ENCODE assay signal across 23 cellular contexts in the genomic region with DNA sequence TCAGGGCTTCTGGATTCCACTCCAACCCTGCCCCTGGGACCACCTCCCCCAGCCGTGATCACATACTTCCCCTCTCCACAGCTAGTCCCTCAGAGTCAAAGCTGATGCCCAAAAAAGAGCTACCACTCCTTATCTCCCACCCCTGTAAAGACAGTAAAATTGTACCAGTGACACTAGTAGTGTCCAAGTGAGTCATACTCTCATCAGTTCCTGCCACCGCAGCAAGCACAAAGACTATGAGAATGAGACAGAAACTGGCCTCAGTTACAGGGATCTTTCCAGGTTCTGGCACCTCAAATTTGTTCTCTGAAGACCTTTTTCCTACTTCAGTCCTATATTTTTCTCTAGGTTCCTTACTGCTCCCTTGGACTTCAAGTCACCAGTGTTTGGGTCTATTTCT.
DNase-seq lines count a peak whose midpoint lies in the region; ATAC-seq and TF ChIP-seq lines count a peak whose summit lies in the region.
"Had no signal": no experiment of that assay in that cellular context is flagged by ENCODE, and none has a peak within 500 bp of the region (broad histone marks: within the 10 kb centered on the region; RNA-seq: fewer than 3 reads in every experiment).

No MANE protein-coding gene starts in this region.

- H3K18ac ChIP-seq in neuronal stem cell (ENCODE audit: low read length), result no peak overlapping the region

- H3K27ac ChIP-seq in neuronal stem cell (replicated peaks; ENCODE audit: low read length), result no peak overlapping the region
- H3K27ac ChIP-seq in hepatocyte, result no peak overlapping the region
- no peak overlapping the region for H3K27ac ChIP-seq in left ventricle myocardium inferior (replicated peaks)
- H3K27ac ChIP-seq in A673 (ENCODE audit: low read depth, low read length, poor library complexity, severe bottlenecking), result no peak overlapping the region
- H3K27ac ChIP-seq: tibial nerve had no signal

- no peaks in the 10 kb centered on the region for H4K20me1 ChIP-seq in hepatocyte (ENCODE audit: insufficient read depth, poor library complexity, severe bottlenecking)

- H4K91ac ChIP-seq in neuronal stem cell (ENCODE audit: low read depth, low read length, poor library complexity), result no peak overlapping the region

- H3K9ac ChIP-seq in neuronal stem cell (ENCODE audit: low read depth, low read length, poor library complexity), result no peak overlapping the region

- peak overlapping the region; percentile 23 for H4K8ac ChIP-seq in neuronal stem cell (ENCODE audit: low read depth, low read length)

- H3K27me3 ChIP-seq in neuronal stem cell (ENCODE audit: control insufficient read depth in 3 of 3, insufficient read depth in 3 of 3, low read depth in 1 of 3, low read length in 3 of 3) (no peaks in the 10 kb centered on the region), hepatocyte (no peaks in the 10 kb centered on the region), left ventricle myocardium inferior (ENCODE audit: low read depth) (no peaks in the 10 kb centered on the region), A673 (replicated peaks; ENCODE audit: insufficient read depth, low read depth, low read length, poor library complexity) (no peaks in the 10 kb centered on the region)
- H3K27me3 ChIP-seq: tibial nerve had no signal

- H3K14ac ChIP-seq in neuronal stem cell (ENCODE audit: low read length), result no peak overlapping the region

- no peaks in the 10 kb centered on the region for H3K36me3 ChIP-seq in neuronal stem cell (replicated peaks in 1 of 2; ENCODE audit: control insufficient read depth in 2 of 2, insufficient read depth in 2 of 2, low read length in 2 of 2)
- no peaks in the 10 kb centered on the region for H3K36me3 ChIP-seq in hepatocyte (replicated peaks; ENCODE audit: insufficient read depth, low read depth)
- no peaks in the 10 kb centered on the region for H3K36me3 ChIP-seq in left ventricle myocardium inferior
- H3K36me3 ChIP-seq in A673 (ENCODE audit: insufficient read depth, low read length, poor library complexity, severe bottlenecking), result no peaks in the 10 kb centered on the region
- H3K36me3 ChIP-seq: tibial nerve had no signal

- ATAC-seq in GM18868 (IDR thresholded peaks at IDR 0.05; ENCODE audit: unreplicated experiment) (peak; percentile 56), GM21447 (IDR thresholded peaks at IDR 0.05; ENCODE audit: unreplicated experiment) (no peak)
- ATAC-seq: activated CD8-positive, alpha-beta T cell treated with anti-CD3 and anti-CD28 coated beads for 36 hours; naive thymus-derived CD8-positive, alpha-beta T cell had no signal

- no peaks in the 10 kb centered on the region for H3K9me3 ChIP-seq in neuronal stem cell (replicated peaks in 1 of 2; ENCODE audit: control insufficient read depth in 2 of 2, insufficient read depth in 1 of 2, low read depth in 1 of 2, low read length in 2 of 2)
- H3K9me3 ChIP-seq in hepatocyte (ENCODE audit: low read depth), result no peaks in the 10 kb centered on the region
- peaks cover 3% of the 10 kb centered on the region for H3K9me3 ChIP-seq in left ventricle myocardium inferior (replicated peaks)
- H3K9me3 ChIP-seq in A673 (ENCODE audit: low read depth, low read length, poor library complexity, severe bottlenecking), result no peaks in the 10 kb centered on the region
- H3K9me3 ChIP-seq: tibial nerve had no signal

- H3K9me2 ChIP-seq in hepatocyte (replicated peaks; ENCODE audit: insufficient read depth), result no peaks in the 10 kb centered on the region

- no peak overlapping the region for H2BK15ac ChIP-seq in neuronal stem cell (ENCODE audit: low read length)

- intact Hi-C loops in left ventricle myocardium inferior (cut with micrococcal nuclease), result no loop called here
- intact Hi-C loops in A673 (cut with micrococcal nuclease; ENCODE audit: unreplicated experiment), result no loop called here

- H2BK12ac ChIP-seq in neuronal stem cell (ENCODE audit: low read length), result no peak overlapping the region

- H2BK120ac ChIP-seq in neuronal stem cell (ENCODE audit: low read depth, low read length), result no peak overlapping the region

- peak; percentile 41 for DNase-seq in OCI-M1 (lab: John Stamatoyannopoulos, UW)
- peak; percentile 9 for DNase-seq in dermis blood vessel endothelial cell
- DNase-seq in neuronal stem cell (ENCODE audit: low spot score), result no peak
- DNase-seq in hepatocyte (ENCODE audit: low spot score), result no peak
- DNase-seq in left ventricle myocardium inferior, result no peak
- no peak for DNase-seq in A673 (ENCODE audit: low spot score)
- DNase-seq: activated CD8-positive, alpha-beta T cell treated with anti-CD3 and anti-CD28 coated beads for 36 hours; activated naive CD4-positive, alpha-beta T cell treated with anti-CD3 and anti-CD28 coated beads, Interleukin-2, amount 10 ng/mL, durations not matched to agents 7 days and 5 days; activated T-cell treated with anti-CD3 and anti-CD28 coated beads, Interleukin-2, amount 50 U/mL, for 24 hours; anterior cingulate cortex; Calu3; endodermal cell; hypothalamus; Karpas-422; mammary epithelial cell; naive thymus-derived CD8-positive, alpha-beta T cell; NCI-H1417 treated with DMSO at 0.1 percent for 48 hours; NCI-H2171; posterior cingulate gyrus; stimulated activated CD4-positive, alpha-beta T cell treated with anti-CD3 and anti-CD28 coated beads, Interleukin-2, amount 100 ng/mL, for 24 hours had no signal

- H3K4me2 ChIP-seq in neuronal stem cell (ENCODE audit: insufficient read depth, low read length, poor library complexity, severe bottlenecking), result no peak overlapping the region
- no peak overlapping the region for H3K4me2 ChIP-seq in hepatocyte

- H3K79me2 ChIP-seq in hepatocyte, result no peaks in the 10 kb centered on the region

- no peak overlapping the region for H2AK5ac ChIP-seq in neuronal stem cell (ENCODE audit: low read depth, low read length)

- no peaks in the 10 kb centered on the region for H3K79me1 ChIP-seq in neuronal stem cell (ENCODE audit: low read depth, low read length)

- H3K4ac ChIP-seq in neuronal stem cell (ENCODE audit: low read length), result no peak overlapping the region

- no peak for TF ChIP-seq CTCF in hepatocyte (IDR thresholded peaks at IDR 0.05; ENCODE audit: poor library complexity)
- TF ChIP-seq CTCF in left ventricle myocardium inferior (IDR thresholded peaks at IDR 0.05; ENCODE audit: borderline replicate concordance), result no peak
- no peak for TF ChIP-seq CTCF in A673 (conservative IDR thresholded peaks at IDR 0.05; ENCODE audit: low read depth, low read length)

- H3K4me3 ChIP-seq in neuronal stem cell (ENCODE audit: low read length in 2 of 2) (no peak overlapping the region), hepatocyte (no peak overlapping the region), left ventricle myocardium inferior (no peak overlapping the region), A673 (ENCODE audit: low read depth, low read length, poor library complexity, severe bottlenecking) (no peak overlapping the region)
- H3K4me3 ChIP-seq: tibial nerve had no signal

- H2AFZ ChIP-seq in neuronal stem cell (ENCODE audit: low read length) (no peak overlapping the region), hepatocyte (no peak overlapping the region)

- H3K4me1 ChIP-seq in neuronal stem cell (ENCODE audit: control insufficient read depth in 2 of 2, insufficient read depth in 1 of 2, low read depth in 1 of 2, low read length in 2 of 2) (peaks cover 0 to 2% of the 10 kb centered on the region in 2 donors), hepatocyte (ENCODE audit: insufficient read depth) (no peaks in the 10 kb centered on the region), left ventricle myocardium inferior (no peaks in the 10 kb centered on the region), A673 (ENCODE audit: insufficient read depth, low read length, poor library complexity, severe bottlenecking) (peaks cover 8% of the 10 kb centered on the region)
- H3K4me1 ChIP-seq: tibial nerve had no signal

- POLR2A ChIA-PET in A673 (lab: Charles Lee; ENCODE audit: low non-redundant PET), result no interaction called here

- no CpG with 5 or more reads among the region's 2 CpGs for WGBS in neuronal stem cell (ENCODE audit: extremely low coverage in 2 of 2, insufficient read length in 2 of 2, insufficient replicate concordance in 1 of 2), 2 donors
- WGBS in hepatocyte (ENCODE audit: low lambda C conversion rate, missing lambda C conversion rate), result 74% methylated on average over 2 of the region's 2 CpGs

- CTCF ChIA-PET in A673 (lab: Charles Lee), result no interaction called here

- no peak overlapping the region for H2BK5ac ChIP-seq in neuronal stem cell (ENCODE audit: low read length)

- no peak overlapping the region for H3K23ac ChIP-seq in neuronal stem cell (ENCODE audit: low read depth, low read length, poor library complexity)

- BruUV-seq in A673 (replicated peaks; lab: Mats Ljungman, UMichigan), result no TSS peak

Comparison
In these comparisons a context has a peak if more than half of its experiments do, and no peak if none do; other contexts are left out.
1. DNase-seq: peak in OCI-M1 (single experiment) and dermis blood vessel endothelial cell (single experiment); none in neuronal stem cell (single experiment), hepatocyte (single experiment), left ventricle myocardium inferior (single experiment) and A673 (single experiment).